Comparison of ENCODE assay signal across 25 cellular contexts in the genomic region with DNA sequence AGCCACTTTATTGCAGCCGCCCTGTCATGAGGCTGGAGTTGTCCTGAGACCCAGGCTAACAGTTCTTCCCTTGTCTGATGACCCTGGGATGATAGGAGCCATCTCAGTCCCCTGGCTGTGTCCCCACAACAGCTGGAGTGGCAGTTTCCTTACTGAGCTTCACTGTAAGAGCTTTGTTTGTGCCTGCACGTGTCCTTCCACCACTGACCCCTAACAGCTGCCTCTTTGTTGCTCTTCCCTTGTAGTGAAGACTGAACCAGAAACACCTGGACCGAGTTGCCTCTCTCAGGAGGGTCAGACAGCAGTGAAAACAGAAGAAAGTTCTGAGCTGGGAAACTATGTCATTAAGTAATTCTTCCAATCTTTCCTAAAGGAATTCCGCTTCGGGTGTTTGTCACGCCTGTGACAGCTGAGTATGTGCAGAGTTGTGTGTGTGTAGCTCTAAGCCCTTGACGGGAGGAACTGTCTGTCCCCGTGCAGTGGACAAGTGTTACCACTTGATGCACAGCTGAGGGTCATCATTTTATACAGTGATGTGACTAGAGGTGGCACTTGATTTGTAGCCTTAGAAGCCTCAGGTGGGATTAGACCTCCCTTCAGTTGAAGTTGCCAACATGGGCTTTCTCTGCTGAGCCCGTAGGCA. TPM values are rescaled to one million over a fixed set of nuclear protein-coding genes. Genes with fewer than 3 reads are reported as not detected.
DNase-seq lines count a peak whose midpoint lies in the region; ATAC-seq and TF ChIP-seq lines count a peak whose summit lies in the region.
"Had no signal": no experiment of that assay in that cellular context is flagged by ENCODE, and none has a peak within 500 bp of the region (broad histone marks: within the 10 kb centered on the region; RNA-seq: fewer than 3 reads in every experiment).

No MANE protein-coding gene starts in this region.

- no peaks in the 10 kb centered on the region for H3K4me1 ChIP-seq in uterus

- no peaks in the 10 kb centered on the region for H3K9me3 ChIP-seq in uterus
- H3K9me3 ChIP-seq: ovary, thoracic aorta had no signal

- H3K4me3 Mint-ChIP-seq in activated T-helper 17 cell treated with anti-CD3 and anti-CD28 coated beads, Interleukin-2, amount 50 U/mL, for 72 hours, result no peak overlapping the region
- H3K4me3 Mint-ChIP-seq: activated naive CD4-positive, alpha-beta T cell treated with anti-CD3 and anti-CD28 coated beads for 36 hours; activated T-cell treated with anti-CD3 and anti-CD28 coated beads, Interleukin-2, amount 50 U/mL, for 4 hours; CD4-positive, CD25-positive, alpha-beta regulatory T cell; central memory CD8-positive, alpha-beta T cell; stimulated activated effector memory CD8-positive, alpha-beta T cell treated with anti-CD3 and anti-CD28 coated beads, Interleukin-12 subunit alpha, Interleukin-12 subunit beta, amount 100 ng/mL, for 72 hours had no signal

- no peaks in the 10 kb centered on the region for H3K9me3 Mint-ChIP-seq in activated T-helper 17 cell treated with anti-CD3 and anti-CD28 coated beads, Interleukin-2, amount 50 U/mL, for 72 hours
- H3K9me3 Mint-ChIP-seq: activated naive CD4-positive, alpha-beta T cell treated with anti-CD3 and anti-CD28 coated beads for 36 hours; activated T-cell treated with anti-CD3 and anti-CD28 coated beads, Interleukin-2, amount 50 U/mL, for 4 hours; CD4-positive, CD25-positive, alpha-beta regulatory T cell; central memory CD8-positive, alpha-beta T cell; stimulated activated effector memory CD8-positive, alpha-beta T cell treated with anti-CD3 and anti-CD28 coated beads, Interleukin-12 subunit alpha, Interleukin-12 subunit beta, amount 100 ng/mL, for 72 hours had no signal

- intact Hi-C loops in head of caudate nucleus (cut with DNase I), result no loop called here
- intact Hi-C loops in uterus (cut with DNase I; ENCODE audit: low total_unique reads), result no loop called here

- ATAC-seq in activated T-helper 17 cell treated with anti-CD3 and anti-CD28 coated beads, Interleukin-2, amount 50 U/mL, for 72 hours (replicated peaks), result no peak
- ATAC-seq in GM21423 (IDR thresholded peaks at IDR 0.05; ENCODE audit: unreplicated experiment), result no peak
- ATAC-seq: activated T-cell treated with anti-CD3 and anti-CD28 coated beads, Interleukin-2, amount 50 U/mL, for 4 hours; HCT116; stimulated activated effector memory CD8-positive, alpha-beta T cell treated with anti-CD3 and anti-CD28 coated beads, Interleukin-12 subunit alpha, Interleukin-12 subunit beta, amount 100 ng/mL, for 72 hours had no signal

- no peak overlapping the region for H3K4me3 ChIP-seq in uterus
- H3K4me3 ChIP-seq: hepatocyte, lung, ovary, thoracic aorta had no signal

- H3K27ac Mint-ChIP-seq in activated T-helper 17 cell treated with anti-CD3 and anti-CD28 coated beads, Interleukin-2, amount 50 U/mL, for 72 hours, result peak overlapping the region; percentile 24
- H3K27ac Mint-ChIP-seq: activated naive CD4-positive, alpha-beta T cell treated with anti-CD3 and anti-CD28 coated beads for 36 hours; stimulated activated effector memory CD8-positive, alpha-beta T cell treated with anti-CD3 and anti-CD28 coated beads, Interleukin-12 subunit alpha, Interleukin-12 subunit beta, amount 100 ng/mL, for 72 hours had no signal

- no peaks in the 10 kb centered on the region for H3K27me3 ChIP-seq in uterus
- H3K27me3 ChIP-seq: hepatocyte, ovary had no signal

- H3K4me1 Mint-ChIP-seq in activated T-helper 17 cell treated with anti-CD3 and anti-CD28 coated beads, Interleukin-2, amount 50 U/mL, for 72 hours, result peaks cover 5% of the 10 kb centered on the region
- H3K4me1 Mint-ChIP-seq: CD4-positive, CD25-positive, alpha-beta regulatory T cell; central memory CD8-positive, alpha-beta T cell; stimulated activated effector memory CD8-positive, alpha-beta T cell treated with anti-CD3 and anti-CD28 coated beads, Interleukin-12 subunit alpha, Interleukin-12 subunit beta, amount 100 ng/mL, for 72 hours had no signal

- TF ChIP-seq POLR2A in uterus (IDR thresholded peaks at IDR 0.05), result no peak

- H3K27ac ChIP-seq in substantia nigra (ENCODE audit: low read depth, low read length, poor library complexity, severe bottlenecking), result peak overlapping the region; percentile 95
- no peak overlapping the region for H3K27ac ChIP-seq in uterus
- H3K27ac ChIP-seq: hepatocyte, ovary, thoracic aorta had no signal

- no peak for TF ChIP-seq CTCF in uterus (IDR thresholded peaks at IDR 0.05)

- H3K27me3 Mint-ChIP-seq in activated T-helper 17 cell treated with anti-CD3 and anti-CD28 coated beads, Interleukin-2, amount 50 U/mL, for 72 hours, result no peaks in the 10 kb centered on the region
- H3K27me3 Mint-ChIP-seq: CD4-positive, CD25-positive, alpha-beta regulatory T cell; central memory CD8-positive, alpha-beta T cell had no signal

- H3K36me3 Mint-ChIP-seq in activated T-helper 17 cell treated with anti-CD3 and anti-CD28 coated beads, Interleukin-2, amount 50 U/mL, for 72 hours (ENCODE audit: low read depth), result peaks cover 98% of the 10 kb centered on the region

- DNase-seq in head of caudate nucleus (peak; percentile 47 to 94 (median 86)), midbrain (lab: John Stamatoyannopoulos, UW) (peak; percentile 86), substantia nigra (lab: John Stamatoyannopoulos, UW) (peak in 47 of 49 donors; percentile 24 to 92 (median 74)), uterus (no peak), HuH-7.5 (ENCODE audit: low spot score) (no peak)
- DNase-seq in stimulated activated CD8-positive, alpha-beta memory T cell treated with anti-CD3 and anti-CD28 coated beads, Interleukin-4, amount 100 ng/mL, for 48 hours, result no peak
- DNase-seq: activated CD4-positive, CD25-positive, alpha-beta regulatory T cell treated with anti-CD3 and anti-CD28 coated beads, Interleukin-2, amount 50 U/mL, for 72 hours; activated CD8-positive, alpha-beta memory T cell treated with anti-CD3 and anti-CD28 coated beads for 24 hours; activated naive CD4-positive, alpha-beta T cell treated with anti-CD3 and anti-CD28 coated beads for 36 hours; activated T-cell treated with anti-CD3 and anti-CD28 coated beads, Interleukin-2, amount 50 U/mL, for 4 hours; amniotic stem cell; CD4-positive, CD25-positive, alpha-beta regulatory T cell; KBM-7; NCI-H1694; NCI-H69; ovary; SW 1271 had no signal

- no peaks in the 10 kb centered on the region for H3K36me3 ChIP-seq in uterus
- H3K36me3 ChIP-seq: ovary had no signal

RNA-seq across cellular contexts. Expression of a gene that starts 25.0 kb away (rescaled TPM):
- total RNA-seq in activated T-helper 17 cell treated with anti-CD3 and anti-CD28 coated beads, Interleukin-2, amount 50 U/mL, for 72 hours, result 1 to 10 TPM; 1.4 to 2.0 TPM
- total RNA-seq in uterus, result 1 to 10 TPM in 2 of 4 donors, not detected in 2; 1.0 to 1.9 TPM

Comparison
In these comparisons a context has a peak if more than half of its experiments do, and no peak if none do; other contexts are left out.
1. DNase-seq: peak in head of caudate nucleus (42 of 42), midbrain (single experiment) and substantia nigra (47 of 49); none in uterus (0 of 2), stimulated activated CD8-positive, alpha-beta memory T cell treated with anti-CD3 and anti-CD28 coated beads, Interleukin-4, amount 100 ng/mL, for 48 hours (single experiment) and HuH-7.5 (single experiment).